1 cellular context compared by ENCODE assay signal in the genomic region with DNA sequence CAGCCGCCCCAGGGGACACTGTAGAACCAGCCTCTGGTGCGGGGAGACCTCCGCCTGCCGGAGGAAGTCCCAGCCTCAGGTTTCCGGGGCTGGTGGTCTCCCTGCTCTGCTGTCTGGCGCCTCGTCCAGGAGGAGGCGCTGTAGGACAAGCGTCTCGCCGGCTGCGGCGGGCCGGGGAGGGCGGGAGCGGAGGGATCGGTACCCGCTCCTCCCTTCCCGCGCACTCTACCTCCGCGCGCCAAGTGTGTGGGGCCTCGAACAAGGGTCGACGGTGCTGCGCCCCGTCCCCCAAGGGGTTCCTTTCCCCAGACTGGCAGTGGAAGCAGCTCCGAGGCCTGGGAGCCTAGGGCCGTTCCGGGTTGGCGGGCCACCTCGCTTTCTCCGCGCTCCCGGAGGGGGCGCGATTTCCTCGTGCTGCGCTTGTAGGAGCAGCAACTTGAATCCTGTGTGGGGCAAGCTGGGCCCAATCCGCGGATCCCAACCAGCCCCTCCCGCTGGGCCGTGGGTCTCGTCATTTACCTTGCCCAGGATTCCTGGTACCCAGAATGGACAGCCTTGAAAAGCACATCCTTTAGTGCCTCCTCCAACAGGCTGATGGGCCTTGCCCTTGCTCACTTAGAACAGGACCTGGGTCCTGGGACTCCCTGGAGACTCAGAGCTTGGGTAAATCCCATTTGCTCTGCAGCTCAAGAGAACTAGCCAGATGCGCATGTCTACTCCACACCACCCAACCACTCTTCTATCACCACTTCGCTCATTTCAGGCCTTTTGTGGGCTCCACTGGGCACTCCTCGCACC.
TF ChIP-seq lines count a peak whose summit lies in the region.

No MANE protein-coding gene starts in this region.

TF ChIP-seq in K562, 482 proteins besides CTCF, POLR2A, EP300 and RAD21 (continued from another document):
- peak in 1 of 3 experiments; percentile 26 for TF ChIP-seq YY1 (IDR thresholded peaks at IDR 0.05; ENCODE audit: borderline replicate concordance in 1 of 3, control insufficient read depth in 1 of 3, extremely low read depth in 1 of 3, insufficient read depth in 3 of 3, insufficient read length in 1 of 3, insufficient replicate concordance in 2 of 3, low read depth in 1 of 3, low read length in 2 of 3)
- peak; percentile 89 for TF ChIP-seq E2F6 (IDR thresholded peaks at IDR 0.05; ENCODE audit: borderline replicate concordance in 1 of 2, extremely low read depth in 1 of 2, insufficient read depth in 1 of 2, insufficient read length in 1 of 2, low read depth in 1 of 2, low read length in 1 of 2, poor library complexity in 1 of 2, severe bottlenecking in 1 of 2)
- TF ChIP-seq ATF7 (IDR thresholded peaks at IDR 0.05) = peak; percentile 62; the same call in 1 of the 2 replicates
- TF ChIP-seq CXXC5 (CRISPR knock-in tag; IDR thresholded peaks at IDR 0.05) = peak; percentile 69
- TF ChIP-seq RBBP5 (IDR thresholded peaks at IDR 0.05; ENCODE audit: borderline replicate concordance, insufficient read depth, low read length, poor library complexity, severe bottlenecking) = no peak
- TF ChIP-seq KLF13 (tag; IDR thresholded peaks at IDR 0.05; ENCODE audit: borderline replicate concordance, low read depth) = 0 out of 2 replicates have a peak, but pooled peaks have one; percentile 11
- TF ChIP-seq JUND (IDR thresholded peaks at IDR 0.05; ENCODE audit: borderline replicate concordance, low read depth, low read length) = peak; percentile 29; the same call in 1 of the 2 replicates
- TF ChIP-seq JUND (tag; IDR thresholded peaks at IDR 0.05; ENCODE audit: borderline replicate concordance, low read depth, low read length) = no peak; the same call in 2 of the 3 replicates
- peak; percentile 59 for TF ChIP-seq BCOR (IDR thresholded peaks at IDR 0.05)
- TF ChIP-seq, protein P1, sequence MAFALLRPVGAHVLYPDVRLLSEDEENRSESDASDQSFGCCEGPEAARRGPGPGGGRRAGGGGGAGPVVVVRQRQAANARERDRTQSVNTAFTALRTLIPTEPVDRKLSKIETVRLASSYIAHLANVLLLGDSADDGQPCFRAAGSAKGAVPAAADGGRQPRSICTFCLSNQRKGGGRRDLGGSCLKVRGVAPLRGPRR (CRISPR knock-in tag; IDR thresholded peaks at IDR 0.05) = no peak
- TF ChIP-seq ZNF263 (CRISPR knock-in tag; IDR thresholded peaks at IDR 0.05; ENCODE audit: borderline replicate concordance) = peak; percentile 79
- 0 out of 2 replicates have a peak, but pooled peaks have one; percentile 34 for TF ChIP-seq CEBPG (CRISPR knock-in tag; IDR thresholded peaks at IDR 0.05)
- no peak for TF ChIP-seq CEBPG (tag; conservative IDR thresholded peaks at IDR 0.05 in 1 of 2, IDR thresholded peaks at IDR 0.05 in 1 of 2)
- TF ChIP-seq ZBTB7A (IDR thresholded peaks at IDR 0.05; ENCODE audit: borderline replicate concordance, control insufficient read depth, low read depth, low read length) = peak; percentile 84; the same call in 1 of the 2 replicates
- TF ChIP-seq ZNF511 (CRISPR knock-in tag; IDR thresholded peaks at IDR 0.05) = peak; percentile 92
- TF ChIP-seq VEZF1 (CRISPR knock-in tag; IDR thresholded peaks at IDR 0.05) = peak; percentile 73
- TF ChIP-seq, protein P2, sequence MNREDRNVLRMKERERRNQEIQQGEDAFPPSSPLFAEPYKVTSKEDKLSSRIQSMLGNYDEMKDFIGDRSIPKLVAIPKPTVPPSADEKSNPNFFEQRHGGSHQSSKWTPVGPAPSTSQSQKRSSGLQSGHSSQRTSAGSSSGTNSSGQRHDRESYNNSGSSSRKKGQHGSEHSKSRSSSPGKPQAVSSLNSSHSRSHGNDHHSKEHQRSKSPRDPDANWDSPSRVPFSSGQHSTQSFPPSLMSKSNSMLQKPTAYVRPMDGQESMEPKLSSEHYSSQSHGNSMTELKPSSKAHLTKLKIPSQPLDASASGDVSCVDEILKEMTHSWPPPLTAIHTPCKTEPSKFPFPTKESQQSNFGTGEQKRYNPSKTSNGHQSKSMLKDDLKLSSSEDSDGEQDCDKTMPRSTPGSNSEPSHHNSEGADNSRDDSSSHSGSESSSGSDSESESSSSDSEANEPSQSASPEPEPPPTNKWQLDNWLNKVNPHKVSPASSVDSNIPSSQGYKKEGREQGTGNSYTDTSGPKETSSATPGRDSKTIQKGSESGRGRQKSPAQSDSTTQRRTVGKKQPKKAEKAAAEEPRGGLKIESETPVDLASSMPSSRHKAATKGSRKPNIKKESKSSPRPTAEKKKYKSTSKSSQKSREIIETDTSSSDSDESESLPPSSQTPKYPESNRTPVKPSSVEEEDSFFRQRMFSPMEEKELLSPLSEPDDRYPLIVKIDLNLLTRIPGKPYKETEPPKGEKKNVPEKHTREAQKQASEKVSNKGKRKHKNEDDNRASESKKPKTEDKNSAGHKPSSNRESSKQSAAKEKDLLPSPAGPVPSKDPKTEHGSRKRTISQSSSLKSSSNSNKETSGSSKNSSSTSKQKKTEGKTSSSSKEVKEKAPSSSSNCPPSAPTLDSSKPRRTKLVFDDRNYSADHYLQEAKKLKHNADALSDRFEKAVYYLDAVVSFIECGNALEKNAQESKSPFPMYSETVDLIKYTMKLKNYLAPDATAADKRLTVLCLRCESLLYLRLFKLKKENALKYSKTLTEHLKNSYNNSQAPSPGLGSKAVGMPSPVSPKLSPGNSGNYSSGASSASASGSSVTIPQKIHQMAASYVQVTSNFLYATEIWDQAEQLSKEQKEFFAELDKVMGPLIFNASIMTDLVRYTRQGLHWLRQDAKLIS (CRISPR knock-in tag; IDR thresholded peaks at IDR 0.05) = no peak
- no peak for TF ChIP-seq ZNF785 (CRISPR knock-in tag; IDR thresholded peaks at IDR 0.05)
- TF ChIP-seq RB1 (IDR thresholded peaks at IDR 0.05; ENCODE audit: low read depth) = peak; percentile 97
- peak; percentile 37 for TF ChIP-seq HMGN3 (IDR thresholded peaks at IDR 0.05; ENCODE audit: borderline replicate concordance, extremely low read depth, insufficient read length, low read depth, low read length)
- TF ChIP-seq L3MBTL2 (IDR thresholded peaks at IDR 0.05) = peak; percentile 89
- TF ChIP-seq, protein P3, sequence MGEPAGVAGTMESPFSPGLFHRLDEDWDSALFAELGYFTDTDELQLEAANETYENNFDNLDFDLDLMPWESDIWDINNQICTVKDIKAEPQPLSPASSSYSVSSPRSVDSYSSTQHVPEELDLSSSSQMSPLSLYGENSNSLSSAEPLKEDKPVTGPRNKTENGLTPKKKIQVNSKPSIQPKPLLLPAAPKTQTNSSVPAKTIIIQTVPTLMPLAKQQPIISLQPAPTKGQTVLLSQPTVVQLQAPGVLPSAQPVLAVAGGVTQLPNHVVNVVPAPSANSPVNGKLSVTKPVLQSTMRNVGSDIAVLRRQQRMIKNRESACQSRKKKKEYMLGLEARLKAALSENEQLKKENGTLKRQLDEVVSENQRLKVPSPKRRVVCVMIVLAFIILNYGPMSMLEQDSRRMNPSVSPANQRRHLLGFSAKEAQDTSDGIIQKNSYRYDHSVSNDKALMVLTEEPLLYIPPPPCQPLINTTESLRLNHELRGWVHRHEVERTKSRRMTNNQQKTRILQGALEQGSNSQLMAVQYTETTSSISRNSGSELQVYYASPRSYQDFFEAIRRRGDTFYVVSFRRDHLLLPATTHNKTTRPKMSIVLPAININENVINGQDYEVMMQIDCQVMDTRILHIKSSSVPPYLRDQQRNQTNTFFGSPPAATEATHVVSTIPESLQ (CRISPR knock-in tag; IDR thresholded peaks at IDR 0.05) = peak; percentile 56; the same call in 1 of the 2 replicates
- TF ChIP-seq, protein P4, sequence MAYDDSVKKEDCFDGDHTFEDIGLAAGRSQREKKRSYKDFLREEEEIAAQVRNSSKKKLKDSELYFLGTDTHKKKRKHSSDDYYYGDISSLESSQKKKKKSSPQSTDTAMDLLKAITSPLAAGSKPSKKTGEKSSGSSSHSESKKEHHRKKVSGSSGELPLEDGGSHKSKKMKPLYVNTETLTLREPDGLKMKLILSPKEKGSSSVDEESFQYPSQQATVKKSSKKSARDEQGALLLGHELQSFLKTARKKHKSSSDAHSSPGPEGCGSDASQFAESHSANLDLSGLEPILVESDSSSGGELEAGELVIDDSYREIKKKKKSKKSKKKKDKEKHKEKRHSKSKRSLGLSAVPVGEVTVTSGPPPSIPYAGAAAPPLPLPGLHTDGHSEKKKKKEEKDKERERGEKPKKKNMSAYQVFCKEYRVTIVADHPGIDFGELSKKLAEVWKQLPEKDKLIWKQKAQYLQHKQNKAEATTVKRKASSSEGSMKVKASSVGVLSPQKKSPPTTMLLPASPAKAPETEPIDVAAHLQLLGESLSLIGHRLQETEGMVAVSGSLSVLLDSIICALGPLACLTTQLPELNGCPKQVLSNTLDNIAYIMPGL (CRISPR knock-in tag; IDR thresholded peaks at IDR 0.05) = peak; percentile 75
- TF ChIP-seq ZBED1 (IDR thresholded peaks at IDR 0.05) = 0 out of 2 replicates have a peak, but pooled peaks have one; percentile 44
- no peak for TF ChIP-seq ILF3 (IDR thresholded peaks at IDR 0.05; ENCODE audit: borderline replicate concordance)
- TF ChIP-seq, protein P5, sequence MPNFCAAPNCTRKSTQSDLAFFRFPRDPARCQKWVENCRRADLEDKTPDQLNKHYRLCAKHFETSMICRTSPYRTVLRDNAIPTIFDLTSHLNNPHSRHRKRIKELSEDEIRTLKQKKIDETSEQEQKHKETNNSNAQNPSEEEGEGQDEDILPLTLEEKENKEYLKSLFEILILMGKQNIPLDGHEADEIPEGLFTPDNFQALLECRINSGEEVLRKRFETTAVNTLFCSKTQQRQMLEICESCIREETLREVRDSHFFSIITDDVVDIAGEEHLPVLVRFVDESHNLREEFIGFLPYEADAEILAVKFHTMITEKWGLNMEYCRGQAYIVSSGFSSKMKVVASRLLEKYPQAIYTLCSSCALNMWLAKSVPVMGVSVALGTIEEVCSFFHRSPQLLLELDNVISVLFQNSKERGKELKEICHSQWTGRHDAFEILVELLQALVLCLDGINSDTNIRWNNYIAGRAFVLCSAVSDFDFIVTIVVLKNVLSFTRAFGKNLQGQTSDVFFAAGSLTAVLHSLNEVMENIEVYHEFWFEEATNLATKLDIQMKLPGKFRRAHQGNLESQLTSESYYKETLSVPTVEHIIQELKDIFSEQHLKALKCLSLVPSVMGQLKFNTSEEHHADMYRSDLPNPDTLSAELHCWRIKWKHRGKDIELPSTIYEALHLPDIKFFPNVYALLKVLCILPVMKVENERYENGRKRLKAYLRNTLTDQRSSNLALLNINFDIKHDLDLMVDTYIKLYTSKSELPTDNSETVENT (CRISPR knock-in tag; IDR thresholded peaks at IDR 0.05) = peak; percentile 19; the same call in 1 of the 2 replicates
- 0 out of 2 replicates have a peak, but pooled peaks have one; percentile 39 for TF ChIP-seq GABPB1 (CRISPR knock-in tag; IDR thresholded peaks at IDR 0.05)
- TF ChIP-seq SMARCE1 (IDR thresholded peaks at IDR 0.05) = peak; percentile 43
- peak; percentile 74; the same call in 1 of the 2 replicates for TF ChIP-seq E2F1 (CRISPR knock-in tag; IDR thresholded peaks at IDR 0.05)
- TF ChIP-seq CBX2 (IDR thresholded peaks at IDR 0.05; ENCODE audit: insufficient read depth, low read length, poor library complexity, severe bottlenecking) = no peak
- TF ChIP-seq E2F8 (IDR thresholded peaks at IDR 0.05; ENCODE audit: low read depth, partially characterized antibody) = peak; percentile 44
- TF ChIP-seq NCOA6 (IDR thresholded peaks at IDR 0.05) = no peak
- no peak for TF ChIP-seq ATF1 (CRISPR knock-in tag; IDR thresholded peaks at IDR 0.05)
- peak; percentile 52 for TF ChIP-seq ATF1 (tag; IDR thresholded peaks at IDR 0.05)
- 0 out of 2 replicates have a peak, but pooled peaks have one; percentile 23 for TF ChIP-seq SPI1 (IDR thresholded peaks at IDR 0.05; ENCODE audit: borderline replicate concordance, low read depth, low read length)
- TF ChIP-seq E2F3 (CRISPR knock-in tag; IDR thresholded peaks at IDR 0.05) = peak; percentile 89
- TF ChIP-seq ZNF12 (CRISPR knock-in tag; IDR thresholded peaks at IDR 0.05) = 0 out of 2 replicates have a peak, but pooled peaks have one; percentile 23
- peak in 1 of 2 experiments; percentile 70; a peak in 2 of 4 replicates for TF ChIP-seq TEAD1 (CRISPR knock-in tag; IDR thresholded peaks at IDR 0.05)
